ENCODE assay signal across 15 cellular contexts in the genomic region with DNA sequence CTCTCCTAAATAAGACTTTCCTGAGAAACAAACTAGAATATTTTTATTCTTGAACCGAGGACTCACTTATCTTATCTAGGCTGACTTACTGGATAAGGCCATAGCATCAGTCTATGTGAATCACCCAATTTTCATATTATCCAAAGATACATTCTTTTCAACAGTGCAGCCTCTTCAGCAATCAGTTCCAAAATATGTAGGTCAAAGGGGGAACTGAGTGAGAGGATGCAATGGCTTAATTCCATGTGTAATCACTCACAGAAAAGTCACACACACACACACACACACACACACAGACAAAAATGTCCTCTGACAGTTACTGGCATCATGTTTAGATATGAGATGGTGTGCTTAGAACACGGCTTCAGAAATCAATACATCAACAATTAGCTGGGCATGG. TPM values are rescaled to one million over a fixed set of nuclear protein-coding genes. Genes with fewer than 3 reads are reported as not detected.
DNase-seq lines count a peak whose midpoint lies in the region; ATAC-seq and FAIRE-seq lines count a peak whose summit lies in the region.
"Had no signal": no experiment of that assay in that cellular context is flagged by ENCODE, and none has a peak within 500 bp of the region (broad histone marks: within the 10 kb centered on the region; RNA-seq: fewer than 3 reads in every experiment).

No MANE protein-coding gene starts in this region.

- no peak for ATAC-seq in T-helper 17 cell
- ATAC-seq: A549, GM12878, HCT116, K562 had no signal

- no peak overlapping the region for H3K4me3 Mint-ChIP-seq in T-helper 17 cell
- H3K4me3 Mint-ChIP-seq: CD4-positive, alpha-beta memory T cell had no signal

- H3K36me3 Mint-ChIP-seq in T-helper 17 cell (ENCODE audit: low read depth), result peaks cover 2% of the 10 kb centered on the region
- H3K36me3 Mint-ChIP-seq: CD4-positive, alpha-beta memory T cell had no signal

- H3K27ac Mint-ChIP-seq in T-helper 17 cell, result no peak overlapping the region
- H3K27ac Mint-ChIP-seq: CD4-positive, alpha-beta memory T cell had no signal

- no peaks in the 10 kb centered on the region for H3K4me1 Mint-ChIP-seq in T-helper 17 cell

- H3K9me3 ChIP-seq in T-helper 17 cell (ENCODE audit: control insufficient read depth, low read length, poor library complexity, severe bottlenecking), result no peaks in the 10 kb centered on the region
- H3K9me3 ChIP-seq: A549, BE2C had no signal

- peak; percentile 30 for DNase-seq in amniotic epithelial cell (ENCODE audit: low read depth)
- DNase-seq in fibroblast of gingiva (ENCODE audit: low read depth), result peak; percentile 6
- DNase-seq in iris pigment epithelial cell (ENCODE audit: low read depth), result peak; percentile 10
- DNase-seq in DMS53 (lab: John Stamatoyannopoulos, UW), result no peak
- DNase-seq in EL, result no peak
- no peak for DNase-seq in T-helper 17 cell
- DNase-seq in urothelium cell line (ENCODE audit: low spot score), result no peak
- DNase-seq: BE2C; CD4-positive, alpha-beta memory T cell had no signal

- FAIRE-seq in urothelium cell line (lab: Jason Lieb, UNC), result no peak
- FAIRE-seq: A549, D721Med, GM12878, GM18507, K562 had no signal

- peaks cover 23% of the 10 kb centered on the region for H3K27me3 Mint-ChIP-seq in T-helper 17 cell

RNA-seq across cellular contexts. Expression of a gene that starts 31.5 kb away (rescaled TPM):
- 1 to 10 TPM in 1 of 2 donors, under 1 TPM in 1; 0.70 to 1.2 TPM for total RNA-seq in T-helper 17 cell
- total RNA-seq: CD4-positive, alpha-beta memory T cell had no signal

Comparison
In these comparisons a context has a peak if more than half of its experiments do, and no peak if none do; other contexts are left out.
1. DNase-seq: peak in amniotic epithelial cell (single experiment), fibroblast of gingiva (single experiment) and iris pigment epithelial cell (single experiment); none in DMS53 (single experiment), EL (single experiment), T-helper 17 cell (0 of 3) and urothelium cell line (single experiment).